In the genomic region with DNA sequence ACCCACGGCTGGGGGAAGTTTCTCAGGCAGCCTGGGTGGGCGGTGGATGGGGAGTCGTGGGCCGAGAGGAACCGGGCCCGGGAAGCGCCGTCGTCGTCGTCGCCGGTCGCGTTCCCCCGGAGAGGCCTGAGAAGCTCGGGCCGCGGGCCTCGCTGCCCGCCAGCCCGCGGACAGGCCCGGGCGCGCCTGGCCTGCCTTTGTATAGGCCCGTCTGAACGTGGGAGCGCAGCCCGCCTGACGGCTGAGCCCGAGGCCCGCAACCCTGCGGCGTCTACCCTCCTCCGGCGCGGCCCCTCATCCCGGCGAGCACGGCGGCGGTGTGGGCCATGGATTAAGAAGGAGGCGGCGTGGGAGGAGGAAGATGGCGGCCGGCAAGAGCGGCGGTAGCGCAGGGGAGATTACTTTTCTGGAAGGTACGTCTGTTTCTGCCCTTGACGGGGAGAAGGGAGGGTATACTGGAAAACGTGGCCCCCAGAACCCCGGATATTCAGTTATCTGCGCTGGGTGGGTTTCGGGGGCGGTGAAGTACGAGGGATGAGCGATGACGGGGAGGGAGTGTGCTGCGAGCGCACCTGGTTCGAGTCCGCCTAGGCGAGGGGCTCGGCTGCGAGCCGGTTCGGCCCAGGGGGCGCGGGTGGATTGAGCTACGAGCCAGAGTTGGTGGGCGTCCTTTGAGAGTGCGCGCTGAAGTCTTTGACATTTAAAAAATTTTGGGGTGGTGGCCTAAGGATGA, we compare ENCODE assay signal across 8 cellular contexts. TPM values are rescaled to one million over a fixed set of nuclear protein-coding genes. Genes with fewer than 3 reads are reported as not detected.
A peak's percentile ranks its signal among the peaks of the same experiment; 100 is the strongest.
DNase-seq lines count a peak whose midpoint lies in the region; ATAC-seq and TF ChIP-seq lines count a peak whose summit lies in the region.

No MANE protein-coding gene starts in this region.

- peak overlapping the region; percentile 97 for H2BK15ac ChIP-seq in neuronal stem cell (ENCODE audit: low read length)

- no peaks in the 10 kb centered on the region for H3K27me3 ChIP-seq in neuronal stem cell (ENCODE audit: control insufficient read depth in 3 of 3, insufficient read depth in 3 of 3, low read depth in 1 of 3, low read length in 3 of 3)

- H2AK5ac ChIP-seq in neuronal stem cell (ENCODE audit: low read depth, low read length): peak overlapping the region; percentile 90

- peak overlapping the region; percentile 43 for H4K8ac ChIP-seq in neuronal stem cell (ENCODE audit: low read depth, low read length)

- no CpG with 5 or more reads among the region's 75 CpGs for WGBS in neuronal stem cell (ENCODE audit: extremely low coverage in 2 of 2, insufficient read length in 2 of 2, insufficient replicate concordance in 1 of 2), 2 donors

- peak overlapping the region; percentile 64 for H4K91ac ChIP-seq in neuronal stem cell (ENCODE audit: low read depth, low read length, poor library complexity)

- H2BK120ac ChIP-seq in neuronal stem cell (ENCODE audit: low read depth, low read length): peak overlapping the region; percentile 72

- peak overlapping the region; percentile 97 to 98 for H3K4me3 Mint-ChIP-seq in activated T-cell treated with anti-CD3 and anti-CD28 coated beads, Interleukin-2, amount 50 U/mL, for 72 hours

- H3K18ac ChIP-seq in neuronal stem cell (ENCODE audit: low read length): peak overlapping the region; percentile 100

- H3K27me3 Mint-ChIP-seq in activated T-cell treated with anti-CD3 and anti-CD28 coated beads, Interleukin-2, amount 50 U/mL, for 72 hours (ENCODE audit: low read depth): no peaks in the 10 kb centered on the region

- peak overlapping the region; percentile 97 for H2AFZ ChIP-seq in neuronal stem cell (ENCODE audit: low read length)

- peak overlapping the region; percentile 95 for H3K4ac ChIP-seq in neuronal stem cell (ENCODE audit: low read length)

- H3K23ac ChIP-seq in neuronal stem cell (ENCODE audit: low read depth, low read length, poor library complexity): peak overlapping the region; percentile 99

- peak overlapping the region; percentile 99 for H2BK5ac ChIP-seq in neuronal stem cell (ENCODE audit: low read length)

- ATAC-seq in GM18858 (IDR thresholded peaks at IDR 0.05; ENCODE audit: unreplicated experiment) (peak; percentile 16), HG03066 (IDR thresholded peaks at IDR 0.05; ENCODE audit: low read depth, unreplicated experiment) (peak; percentile 39)
- ATAC-seq in activated T-cell treated with anti-CD3 and anti-CD28 coated beads, Interleukin-2, amount 50 U/mL, for 72 hours (replicated peaks in 1 of 2): peak; percentile 58 to 59

- peak; percentile 55 for DNase-seq in AG08396 (ENCODE audit: low spot score)
- DNase-seq in NCI-H774 (lab: John Stamatoyannopoulos, UW): peak; percentile 55
- peak; percentile 68 to 72 for DNase-seq in activated T-cell treated with anti-CD3 and anti-CD28 coated beads, Interleukin-2, amount 50 U/mL, for 72 hours
- peak; percentile 31 for DNase-seq in fibroblast of mammary gland (ENCODE audit: low read depth)
- DNase-seq in neuronal stem cell (ENCODE audit: low spot score): no peak
- peak; percentile 44 for DNase-seq in superior temporal gyrus (ENCODE audit: extremely low spot score)

- H3K4me1 Mint-ChIP-seq in activated T-cell treated with anti-CD3 and anti-CD28 coated beads, Interleukin-2, amount 50 U/mL, for 72 hours (ENCODE audit: low read depth): peaks cover 70% of the 10 kb centered on the region

- peaks cover 10% of the 10 kb centered on the region for H3K79me1 ChIP-seq in neuronal stem cell (ENCODE audit: low read depth, low read length)

- peak overlapping the region; percentile 99 for H3K27ac Mint-ChIP-seq in activated T-cell treated with anti-CD3 and anti-CD28 coated beads, Interleukin-2, amount 50 U/mL, for 72 hours

- H3K36me3 ChIP-seq in neuronal stem cell (replicated peaks in 1 of 2; ENCODE audit: control insufficient read depth in 2 of 2, insufficient read depth in 2 of 2, low read length in 2 of 2): peaks cover 0 to 22% of the 10 kb centered on the region in 2 donors

- H3K9me3 ChIP-seq in neuronal stem cell (replicated peaks in 1 of 2; ENCODE audit: control insufficient read depth in 2 of 2, insufficient read depth in 1 of 2, low read depth in 1 of 2, low read length in 2 of 2): peaks cover 0 to 8% of the 10 kb centered on the region in 2 donors

- peaks cover 8 to 11% of the 10 kb centered on the region in 2 donors for H3K36me3 Mint-ChIP-seq in activated T-cell treated with anti-CD3 and anti-CD28 coated beads, Interleukin-2, amount 50 U/mL, for 72 hours (ENCODE audit: insufficient read depth in 2 of 2)

- H3K9me3 Mint-ChIP-seq in activated T-cell treated with anti-CD3 and anti-CD28 coated beads, Interleukin-2, amount 50 U/mL, for 72 hours: no peaks in the 10 kb centered on the region

- peak overlapping the region; percentile 95 for H3K27ac ChIP-seq in neuronal stem cell (replicated peaks; ENCODE audit: low read length)

- H3K4me3 ChIP-seq in fibroblast of mammary gland (ENCODE audit: control insufficient read depth, low read depth, low read length) (peak overlapping the region; percentile 88), neuronal stem cell (ENCODE audit: low read length in 2 of 2) (peak overlapping the region; percentile 68 to 95)

- peaks cover 0 to 2% of the 10 kb centered on the region in 2 donors for H3K4me1 ChIP-seq in neuronal stem cell (ENCODE audit: control insufficient read depth in 2 of 2, insufficient read depth in 1 of 2, low read depth in 1 of 2, low read length in 2 of 2)

- H2BK12ac ChIP-seq in neuronal stem cell (ENCODE audit: low read length): peak overlapping the region; percentile 97

- H3K14ac ChIP-seq in neuronal stem cell (ENCODE audit: low read length): peak overlapping the region; percentile 100

- H3K9ac ChIP-seq in neuronal stem cell (ENCODE audit: low read depth, low read length, poor library complexity): peak overlapping the region; percentile 99

- TF ChIP-seq CTCF in fibroblast of mammary gland (conservative IDR thresholded peaks at IDR 0.05; ENCODE audit: control insufficient read depth, insufficient read depth, low read depth, low read length): no peak

- H3K4me2 ChIP-seq in neuronal stem cell (ENCODE audit: insufficient read depth, low read length, poor library complexity, severe bottlenecking): peak overlapping the region; percentile 54

RNA-seq across cellular contexts. Expression of a gene that starts 0.7 kb away (rescaled TPM):
- total RNA-seq in activated T-cell treated with anti-CD3 and anti-CD28 coated beads, Interleukin-2, amount 50 U/mL, for 72 hours: 10 to 100 TPM; 99.4 to 99.7 TPM
- 71.4 TPM for polyA plus RNA-seq in neuronal stem cell (2013, experiment 1 of 2)
- polyA plus RNA-seq in neuronal stem cell (2013, experiment 2 of 2): 73.7 TPM
